ENCODE assay signal across 18 cellular contexts in genomic region chr9:126564716-126565115, GRCh38. TPM values are rescaled to one million over a fixed set of nuclear protein-coding genes. Genes with fewer than 3 reads are reported as not detected.
DNase-seq lines count a peak whose midpoint lies in the region; ATAC-seq, FAIRE-seq and TF ChIP-seq lines count a peak whose summit lies in the region.
"Had no signal": no experiment of that assay in that cellular context is flagged by ENCODE, and none has a peak within 500 bp of the region (broad histone marks: within the 10 kb centered on the region; RNA-seq: fewer than 3 reads in every experiment).

No MANE protein-coding gene starts in this region.

- H2AFZ ChIP-seq in SK-N-SH (ENCODE audit: low read depth): no peak overlapping the region
- H2AFZ ChIP-seq in H1 (ENCODE audit: low read length): no peak overlapping the region

- H3K23me2 ChIP-seq in H1 (ENCODE audit: low read depth, low read length): no peaks in the 10 kb centered on the region

- no peak overlapping the region for H2BK20ac ChIP-seq in H1 (ENCODE audit: low read length)

- peak; percentile 48 for DNase-seq in SK-N-SH
- DNase-seq in HFFc6: no peak
- no peak for DNase-seq in H1 (ENCODE audit: low read depth in 1 of 2, low spot score in 2 of 2)
- DNase-seq in progenitor cell of endocrine pancreas (ENCODE audit: low spot score, unreplicated experiment): no peak
- DNase-seq in ecto neural progenitor cell (ENCODE audit: low spot score): no peak
- DNase-seq in NCI-H2227 (lab: John Stamatoyannopoulos, UW; ENCODE audit: unreplicated experiment): no peak
- DNase-seq: activated gamma-delta T cell, COR-L47, heart right ventricle, NCI-H146 had no signal

- no peak overlapping the region for H3K18ac ChIP-seq in H1 (ENCODE audit: extremely low read depth, low read length)

- H3K4me1 Mint-ChIP-seq in HFFc6 (ENCODE audit: low read depth) (peaks cover 6% of the 10 kb centered on the region), progenitor cell of endocrine pancreas (ENCODE audit: low read depth) (no peaks in the 10 kb centered on the region)

- H3K9ac ChIP-seq in SK-N-SH (no peak overlapping the region), H1 (replicated peaks in 1 of 4; ENCODE audit: extremely low read depth in 1 of 4, low read depth in 3 of 4, low read length in 3 of 4) (no peak overlapping the region)

- POLR2A ChIA-PET in SK-N-SH (lab: Yijun Ruan, JAX) (interaction anchor here (0.7 to 1.1 kb wide), 2 partner anchors 13 to 75 kb away, joined by 3 read pairs; no protein-coding TSS in a partner anchor), H1 (lab: Charles Lee; ENCODE audit: partially characterized antibody) (no interaction called here)

- TF ChIP-seq EP300 in SK-N-SH (IDR thresholded peaks at IDR 0.05; ENCODE audit: borderline replicate concordance in 1 of 2, low read depth in 1 of 2, low read length in 1 of 2): no peak
- TF ChIP-seq EP300 in H1 (IDR thresholded peaks at IDR 0.05; ENCODE audit: borderline replicate concordance in 1 of 2, low read depth in 2 of 2, low read length in 2 of 2): no peak

- no peaks in the 10 kb centered on the region for H3F3A ChIP-seq in SK-N-SH (replicated peaks; ENCODE audit: insufficient read depth)

- WGBS in SK-N-SH (ENCODE audit: low lambda C conversion rate): no CpG with 5 or more reads among the region's 5 CpGs
- WGBS in H1 (ENCODE audit: extremely low coverage in 1 of 2, insufficient coverage in 1 of 2, insufficient read length in 1 of 2, insufficient replicate concordance in 2 of 2, low coverage in 1 of 2, low lambda C conversion rate in 2 of 2, missing lambda C conversion rate in 1 of 2), 2 experiments: 81% methylated on average over 5 of the region's 5 CpGs; no CpG with 5 or more reads in 1 of the 2 experiments

- no peaks in the 10 kb centered on the region for H4K20me1 ChIP-seq in SK-N-SH (ENCODE audit: insufficient read depth)
- H4K20me1 ChIP-seq in H1 (replicated peaks in 1 of 2; ENCODE audit: control insufficient read depth in 1 of 2, insufficient read depth in 2 of 2, low read length in 2 of 2): peaks cover 0 to 2% of the 10 kb centered on the region in 2 experiments

- ATAC-seq in SK-N-SH treated with all-trans-retinoic acid at 6 μM for 48 hours: no peak; the same call in 2 of the 3 replicates
- no peak for ATAC-seq in HG02840 (IDR thresholded peaks at IDR 0.05; ENCODE audit: low FRiP score, unreplicated experiment)

- TF ChIP-seq RAD21 in SK-N-SH (IDR thresholded peaks at IDR 0.05; ENCODE audit: low read length): peak; percentile 21; the same call in 1 of the 2 replicates
- peak; percentile 41 to 64 for TF ChIP-seq RAD21 in H1 (IDR thresholded peaks at IDR 0.05 in 1 of 2, conservative IDR thresholded peaks at IDR 0.05 in 1 of 2; ENCODE audit: low read depth in 2 of 2, low read length in 2 of 2)

- CTCF ChIA-PET in SK-N-SH (lab: Yijun Ruan, JAX): interaction anchor here (0.6 to 21.5 kb wide), 19 partner anchors 9 to 1051 kb away, joined by 3 to 739 read pairs (median 4); no protein-coding TSS in a partner anchor
- CTCF ChIA-PET in H1 (lab: Charles Lee; ENCODE audit: partially characterized antibody): interaction anchor here (0.5 to 6.6 kb wide), 23 partner anchors 11 to 665 kb away, joined by 3 to 85 read pairs (median 4); no protein-coding TSS in a partner anchor

- H3K56ac ChIP-seq in H1 (replicated peaks; ENCODE audit: insufficient read length, low read depth, low read length): no peak overlapping the region

- no peak overlapping the region for H4K5ac ChIP-seq in H1 (ENCODE audit: insufficient read length, low read depth, low read length)

- H3K4me3 Mint-ChIP-seq in HFFc6: no peak overlapping the region
- no peak overlapping the region for H3K4me3 Mint-ChIP-seq in progenitor cell of endocrine pancreas (ENCODE audit: low read depth)
- H3K4me3 Mint-ChIP-seq: dendritic cell treated with granulocyte-macrophage colony-stimulating factor and Interleukin-4, amounts not matched to agents 40 ng/mL and 50 ng/mL, for 4 days had no signal

- H3K14ac ChIP-seq in H1 (ENCODE audit: insufficient read length): no peak overlapping the region

- H3K9me3 Mint-ChIP-seq in HFFc6 (no peaks in the 10 kb centered on the region), progenitor cell of endocrine pancreas (ENCODE audit: low read depth) (no peaks in the 10 kb centered on the region)
- H3K9me3 Mint-ChIP-seq: dendritic cell treated with granulocyte-macrophage colony-stimulating factor and Interleukin-4, amounts not matched to agents 40 ng/mL and 50 ng/mL, for 4 days had no signal

- H3K4me3 ChIP-seq in SK-N-SH (ENCODE audit: low read depth in 2 of 2, low read length in 1 of 2): no peak overlapping the region
- H3K4me3 ChIP-seq in H1 (ENCODE audit: extremely low read depth in 1 of 4, insufficient read depth in 2 of 4, low read depth in 3 of 4, low read length in 4 of 4): no peak overlapping the region
- H3K4me3 ChIP-seq: esophagus muscularis mucosa, heart right ventricle had no signal

- no peak for FAIRE-seq in H1 (lab: Jason Lieb, UNC)
- FAIRE-seq: A204.1, H54 had no signal

- H3K36me3 Mint-ChIP-seq in HFFc6 (ENCODE audit: low read depth): no peaks in the 10 kb centered on the region
- H3K36me3 Mint-ChIP-seq in progenitor cell of endocrine pancreas (ENCODE audit: insufficient read depth): no peaks in the 10 kb centered on the region

- H3K36me3 ChIP-seq in SK-N-SH (replicated peaks in 1 of 2; ENCODE audit: control insufficient read depth in 1 of 2, insufficient read depth in 2 of 2, low read length in 1 of 2) (no peaks in the 10 kb centered on the region), H1 (ENCODE audit: control insufficient read depth in 2 of 4, insufficient read depth in 4 of 4, low read length in 3 of 4) (no peaks in the 10 kb centered on the region)
- H3K36me3 ChIP-seq: esophagus muscularis mucosa, heart right ventricle had no signal

- H4K8ac ChIP-seq in H1 (ENCODE audit: extremely low read depth, insufficient read depth, low read length): no peak overlapping the region

- TF ChIP-seq POLR2A in H1 (IDR thresholded peaks at IDR 0.05; ENCODE audit: control extremely low read depth in 1 of 2, low read depth in 2 of 2, low read length in 2 of 2): no peak

- H2BK120ac ChIP-seq in H1 (replicated peaks; ENCODE audit: low read depth, low read length): no peak overlapping the region

- no peak overlapping the region for H2BK15ac ChIP-seq in H1 (ENCODE audit: low read length)

- H3K27me3 Mint-ChIP-seq in HFFc6 (ENCODE audit: insufficient read depth) (peaks cover 35% of the 10 kb centered on the region), progenitor cell of endocrine pancreas (peaks cover 54% of the 10 kb centered on the region)

- no peaks in the 10 kb centered on the region for H3K79me2 ChIP-seq in SK-N-SH (ENCODE audit: insufficient read depth)
- H3K79me2 ChIP-seq in H1 (ENCODE audit: control insufficient read depth in 1 of 2, insufficient read depth in 2 of 2, low read length in 2 of 2): no peaks in the 10 kb centered on the region

- H3K9me2 ChIP-seq in SK-N-SH: no peaks in the 10 kb centered on the region

- no peaks in the 10 kb centered on the region; the same call in 1 of the 2 replicates for H3K79me1 ChIP-seq in H1 (ENCODE audit: low read depth, low read length)

- H2BK5ac ChIP-seq in H1 (ENCODE audit: low read depth, low read length): no peak overlapping the region

- H3K23ac ChIP-seq in H1 (ENCODE audit: insufficient read length): no peak overlapping the region

- no peak overlapping the region for H2BK12ac ChIP-seq in H1 (ENCODE audit: low read depth, low read length)

- no peaks in the 10 kb centered on the region for H3K9me3 ChIP-seq in SK-N-SH
- no peaks in the 10 kb centered on the region for H3K9me3 ChIP-seq in H1 (ENCODE audit: insufficient read depth in 2 of 2, low read depth in 1 of 2, low read length in 1 of 2)
- H3K9me3 ChIP-seq: esophagus muscularis mucosa, heart right ventricle had no signal

- no peak overlapping the region for H3K27ac Mint-ChIP-seq in HFFc6
- H3K27ac Mint-ChIP-seq in progenitor cell of endocrine pancreas: no peak overlapping the region
- H3K27ac Mint-ChIP-seq: dendritic cell treated with granulocyte-macrophage colony-stimulating factor and Interleukin-4, amounts not matched to agents 40 ng/mL and 50 ng/mL, for 4 days had no signal

- no peak overlapping the region for H4K91ac ChIP-seq in H1 (replicated peaks; ENCODE audit: insufficient read length, low read length)

- H3K27ac ChIP-seq in SK-N-SH (ENCODE audit: low read depth in 2 of 2, low read length in 1 of 2): no peak overlapping the region
- no peak overlapping the region for H3K27ac ChIP-seq in H1 (ENCODE audit: low read depth, low read length)
- H3K27ac ChIP-seq: esophagus muscularis mucosa, heart right ventricle had no signal

- H3K4me2 ChIP-seq in SK-N-SH (no peak overlapping the region), H1 (ENCODE audit: insufficient read depth in 1 of 2, low read depth in 2 of 2, low read length in 2 of 2) (no peak overlapping the region)

- H3K27me3 ChIP-seq in SK-N-SH (ENCODE audit: insufficient read depth) (peaks cover 25% of the 10 kb centered on the region), H1 (replicated peaks in 1 of 4; ENCODE audit: control insufficient read depth in 3 of 4, extremely low read depth in 1 of 4, insufficient read depth in 3 of 4, low read length in 3 of 4) (peaks cover 0 to 3% (median 0%) of the 10 kb centered on the region in 4 experiments; a peak in 2 of 7 replicates)

- no peak overlapping the region for H2AK5ac ChIP-seq in H1 (ENCODE audit: low read depth, low read length)

- H3K4me1 ChIP-seq in SK-N-SH (ENCODE audit: control insufficient read depth in 1 of 2, insufficient read depth in 2 of 2, low read depth in 1 of 2, low read length in 1 of 2) (peaks cover 0 to 21% of the 10 kb centered on the region in 2 experiments; a peak in 1 of 4 replicates), H1 (replicated peaks in 1 of 4; ENCODE audit: control insufficient read depth in 3 of 4, insufficient read depth in 4 of 4, low read length in 3 of 4) (no peaks in the 10 kb centered on the region; a peak in 1 of 7 replicates)
- H3K4me1 ChIP-seq: esophagus muscularis mucosa had no signal

- TF ChIP-seq CTCF in SK-N-SH (IDR thresholded peaks at IDR 0.05): peak; percentile 21; the same call in 1 of the 2 replicates
- TF ChIP-seq CTCF in HFFc6 (IDR thresholded peaks at IDR 0.05): peak; percentile 47
- peak; percentile 69 to 73 (median 71) for TF ChIP-seq CTCF in H1 (IDR thresholded peaks at IDR 0.05; ENCODE audit: control extremely low read depth in 1 of 3, insufficient read depth in 1 of 3, low read depth in 1 of 3, low read length in 3 of 3)
- peak; percentile 53 for TF ChIP-seq CTCF in progenitor cell of endocrine pancreas (IDR thresholded peaks at IDR 0.05; ENCODE audit: unreplicated experiment)

- H3K4ac ChIP-seq in H1 (replicated peaks; ENCODE audit: insufficient read length, low read depth, low read length): no peak overlapping the region

RNA-seq across cellular contexts. Expression of gene LMX1B, which starts 49.0 kb away (rescaled TPM):
- polyA plus RNA-seq in SK-N-SH (2012; rRNA removed) (not detected in 2 replicates), H1 (2011; rRNA removed) (0.09 and 0.17 TPM in 2 replicates)
- polyA plus RNA-seq in SK-N-SH (2012; cell fraction: cytosol; rRNA removed): not detected in 2 replicates
- polyA plus RNA-seq in SK-N-SH (2012; cell fraction: nucleus; rRNA removed): not detected in 2 replicates
- total RNA-seq in HFFc6 (2021; fragmentation: NEBNext Ultra II Directional; extraction: Animal tissue kit (Norgen Biotek cat#: 25700)): not detected
- 0.37 and 0.52 TPM in 2 replicates for total RNA-seq in H1 (2021; fragmentation: NEBNext Ultra II Directional; extraction: Animal tissue kit (Norgen Biotek cat#: 25700))
- polyA plus RNA-seq in H1 (2011; cell fraction: cytosol; rRNA removed): 0.17 TPM
- polyA plus RNA-seq in H1 (2011; cell fraction: nucleus; rRNA removed): 0.24 TPM
- polyA plus RNA-seq in H1 (2012, experiment 1 of 2): 0.17 to 0.24 TPM (median 0.20 TPM) in 4 replicates
- polyA plus RNA-seq in H1 (2012, experiment 2 of 2): 0.16 TPM
- polyA plus RNA-seq in H1 (2013, experiment 1 of 2): 0.18 TPM
- 0.22 TPM for polyA plus RNA-seq in H1 (2013, experiment 2 of 2)
- 0.07 and 0.16 TPM in 2 replicates for polyA minus RNA-seq in H1 (2011; rRNA and poly(A)+ RNA removed)
- 0.44 TPM for polyA minus RNA-seq in H1 (2011; cell fraction: cytosol; rRNA and poly(A)+ RNA removed)
- polyA minus RNA-seq in H1 (2011; cell fraction: nucleus; rRNA and poly(A)+ RNA removed): 0.10 TPM
- total RNA-seq in progenitor cell of endocrine pancreas: 9.1 and 11.0 TPM in 2 replicates
- total RNA-seq: renal cortical epithelial cell had no signal
- polyA plus RNA-seq: aorta had no signal

Comparison
In these comparisons a context has a peak if more than half of its experiments do, and no peak if none do; other contexts are left out.
1. CTCF ChIP-seq: peak in every context shown above with its lines; median percentile 71 in H1; 53 in progenitor cell of endocrine pancreas; 47 in HFFc6; 21 in SK-N-SH.
2. Of the 17 proteins assayed by ChIP-seq in both H1 and SK-N-SH: peak only in H1: none; only in SK-N-SH: none; in both: CTCF and RAD21; in neither: 15.